8 cellular contexts compared by ENCODE assay signal in the genomic region with DNA sequence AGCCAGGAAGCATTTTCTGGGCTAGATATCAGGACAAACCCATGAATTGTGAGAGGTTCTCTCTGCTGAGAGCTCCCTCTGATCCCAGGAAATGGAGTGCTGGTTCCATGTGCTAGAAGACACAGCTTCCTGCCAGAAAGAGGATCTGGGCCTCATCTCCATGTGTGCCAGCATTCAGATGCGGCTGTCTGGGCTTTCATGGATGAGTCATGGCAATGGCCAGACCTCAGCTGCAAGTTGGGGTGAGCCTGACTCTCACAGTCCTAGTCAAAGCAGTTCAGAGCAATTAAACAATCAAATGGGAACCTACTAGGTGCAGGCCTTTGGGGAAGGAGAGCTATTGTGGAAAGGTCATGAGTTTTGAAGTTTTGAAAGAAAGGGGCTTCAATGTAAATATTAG.
A peak's percentile ranks its signal among the peaks of the same experiment; 100 is the strongest.
DNase-seq lines count a peak whose midpoint lies in the region; ATAC-seq and TF ChIP-seq lines count a peak whose summit lies in the region.

No MANE protein-coding gene starts in this region.

- intact Hi-C loops in mammary epithelial cell (cut with micrococcal nuclease), result no loop called here
- intact Hi-C loops in aorta (cut with DNase I), result no loop called here

- ATAC-seq in lung (ENCODE audit: insufficient read depth, low FRiP score), result peak; percentile 85
- ATAC-seq in aorta (ENCODE audit: low FRiP score), result peak; percentile 65

- H3K9ac ChIP-seq in mammary epithelial cell (ENCODE audit: insufficient read depth, low read length), result peak overlapping the region; percentile 4

- CTCF ChIA-PET in mammary epithelial cell (lab: Charles Lee; ENCODE audit: low non-redundant PET), result no interaction called here

- H3K4me2 ChIP-seq in mammary epithelial cell (ENCODE audit: insufficient read depth, low read depth, low read length), result no peak overlapping the region

- no peaks in the 10 kb centered on the region for H3K9me3 ChIP-seq in mammary epithelial cell (replicated peaks; ENCODE audit: insufficient read depth, low read length)
- peaks cover 0 to 2% of the 10 kb centered on the region in 2 donors for H3K9me3 ChIP-seq in lung (ENCODE audit: control insufficient read depth in 2 of 2, insufficient read depth in 1 of 2, low read length in 1 of 2)
- H3K9me3 ChIP-seq in aorta (ENCODE audit: control insufficient read depth, low read length), result no peaks in the 10 kb centered on the region

- dilution Hi-C loops in mammary epithelial cell (cut with HindIII; ENCODE audit: low sequenced_read_pairs), result no loop called here

- H3K36me3 ChIP-seq in mammary epithelial cell (ENCODE audit: insufficient read depth, low read length) (no peaks in the 10 kb centered on the region), lung (ENCODE audit: control insufficient read depth in 2 of 2, insufficient read depth in 2 of 2, low read length in 2 of 2) (no peaks in the 10 kb centered on the region), aorta (ENCODE audit: control insufficient read depth in 1 of 2, insufficient read depth in 2 of 2, low read length in 1 of 2) (no peaks in the 10 kb centered on the region)

- H3K27ac ChIP-seq in mammary epithelial cell (ENCODE audit: insufficient read depth, low read depth, low read length) (peak overlapping the region; percentile 65), lung (ENCODE audit: low read depth in 1 of 2, low read length in 1 of 2) (peak overlapping the region in 1 of 2 donors; percentile 51), aorta (ENCODE audit: low read depth in 1 of 2, low read length in 2 of 2) (no peak overlapping the region)

- 0% methylated on average over 1 of the region's 1 CpG for WGBS in mammary epithelial cell (ENCODE audit: low coverage, missing lambda C conversion rate)
- WGBS in lung, 2 donors, result 25 to 53% methylated on average over 1 of the region's 1 CpG
- 55 to 59% methylated on average over 1 of the region's 1 CpG for whole genome bisulfite sequencing in aorta, 2 donors

- H3K4me1 ChIP-seq in mammary epithelial cell (ENCODE audit: insufficient read depth, low read length) (peaks cover 48% of the 10 kb centered on the region), lung (ENCODE audit: control insufficient read depth in 2 of 2, insufficient read depth in 2 of 2, low read length in 2 of 2) (peaks cover 4 to 7% of the 10 kb centered on the region in 2 donors), aorta (ENCODE audit: control insufficient read depth in 1 of 2, insufficient read depth in 2 of 2, low read length in 2 of 2) (peaks cover 0 to 2% of the 10 kb centered on the region in 2 donors)

- in situ Hi-C loops in mammary epithelial cell (cut with MboI; ENCODE audit: low sequenced_read_pairs in 2 of 2), result no loop called here

- H4K20me1 ChIP-seq in mammary epithelial cell (ENCODE audit: insufficient read depth, low read length), result no peaks in the 10 kb centered on the region

- no peaks in the 10 kb centered on the region for H3K27me3 ChIP-seq in mammary epithelial cell (ENCODE audit: insufficient read depth, low read length)
- no peaks in the 10 kb centered on the region for H3K27me3 ChIP-seq in lung (ENCODE audit: control insufficient read depth, insufficient read depth)
- H3K27me3 ChIP-seq in aorta (ENCODE audit: control insufficient read depth in 1 of 2, insufficient read depth in 2 of 2, low read length in 1 of 2), result no peaks in the 10 kb centered on the region

- H3K79me2 ChIP-seq in mammary epithelial cell (ENCODE audit: insufficient read depth, low read length), result no peaks in the 10 kb centered on the region

- H2AFZ ChIP-seq in mammary epithelial cell (ENCODE audit: low read depth, low read length), result peak overlapping the region; percentile 75

- peak; percentile 21 for DNase-seq in activated CD4-positive, alpha-beta T cell treated with anti-CD3 and anti-CD28 coated beads for 48 hours
- no peak for DNase-seq in activated CD4-positive, alpha-beta T cell treated with anti-CD3 and anti-CD28 coated beads for 4 hours
- DNase-seq in mammary epithelial cell (peak; percentile 85), lung (ENCODE audit: low spot score) (no peak), aorta (peak in 1 of 2 donors; percentile 80), DMS153 treated with DMSO at 0.1 percent for 48 hours (lab: John Stamatoyannopoulos, UW; ENCODE audit: unreplicated experiment) (no peak), putamen (ENCODE audit: low spot score) (no peak)
- DNase-seq in activated naive CD4-positive, alpha-beta T cell treated with Interleukin-2 at 50 U/mL for 16 hours, result no peak

- H3K4me3 ChIP-seq in mammary epithelial cell (replicated peaks in 1 of 3; ENCODE audit: insufficient read depth in 1 of 3, low read depth in 2 of 3, low read length in 3 of 3) (no peak overlapping the region), lung (no peak overlapping the region), aorta (ENCODE audit: low read length in 2 of 2) (no peak overlapping the region)

- BruUV-seq in mammary epithelial cell (replicated peaks; lab: Mats Ljungman, UMichigan), result no TSS peak

- no peak for TF ChIP-seq CTCF in mammary epithelial cell (conservative IDR thresholded peaks at IDR 0.05 in 1 of 2, IDR thresholded peaks at IDR 0.05 in 1 of 2; ENCODE audit: extremely low read depth in 1 of 2, insufficient read depth in 1 of 2, low read depth in 1 of 2, low read length in 2 of 2)
- no peak for TF ChIP-seq CTCF in lung (IDR thresholded peaks at IDR 0.05; ENCODE audit: control extremely low read depth, extremely low read depth)

Comparison
In these comparisons a context has a peak if more than half of its experiments do, and no peak if none do; other contexts are left out.
1. DNase-seq: peak in activated CD4-positive, alpha-beta T cell treated with anti-CD3 and anti-CD28 coated beads for 48 hours (single experiment) and mammary epithelial cell (single experiment); none in activated CD4-positive, alpha-beta T cell treated with anti-CD3 and anti-CD28 coated beads for 4 hours (0 of 2), lung (single experiment), DMS153 treated with DMSO at 0.1 percent for 48 hours (single experiment), putamen (single experiment) and activated naive CD4-positive, alpha-beta T cell treated with Interleukin-2 at 50 U/mL for 16 hours (single experiment).